In the genomic region with DNA sequence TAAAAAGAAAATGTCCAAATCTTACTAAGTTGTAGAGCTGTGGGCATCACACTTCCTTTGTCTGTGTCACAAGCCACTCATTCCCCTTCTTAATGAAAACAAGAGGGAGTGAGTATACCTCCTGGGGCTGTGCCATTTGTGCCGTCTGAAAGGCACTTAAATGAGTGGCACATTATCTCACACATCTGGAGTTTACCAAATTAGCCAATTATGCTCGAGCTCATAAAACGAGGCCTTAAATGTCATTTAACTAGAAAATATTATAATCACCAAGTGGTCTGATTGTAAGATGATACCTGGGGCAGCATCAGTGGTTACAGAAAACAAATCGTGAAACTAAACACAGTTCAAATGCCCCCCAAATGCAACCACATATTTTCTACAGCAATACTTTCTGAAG, we compare ENCODE assay signal across 12 cellular contexts.
"Had no signal": no experiment of that assay in that cellular context is flagged by ENCODE, and none has a peak within 500 bp of the region (broad histone marks: within the 10 kb centered on the region; RNA-seq: fewer than 3 reads in every experiment).

No MANE protein-coding gene starts in this region.

- H3K27ac ChIP-seq: adrenal gland, cardiac muscle cell had no signal

- H3K9me3 ChIP-seq: adrenal gland had no signal

- H3K4me3 Mint-ChIP-seq: activated CD4-positive, alpha-beta memory T cell treated with anti-CD3 and anti-CD28 coated beads for 36 hours; activated CD4-positive, alpha-beta T cell treated with anti-CD3 and anti-CD28 coated beads for 36 hours; activated CD8-positive, alpha-beta memory T cell treated with anti-CD3 and anti-CD28 coated beads, Interleukin-2, amount 10 ng/mL, durations not matched to agents 7 days and 5 days; activated naive CD4-positive, alpha-beta T cell treated with anti-CD3 and anti-CD28 coated beads, Interleukin-2, amount 50 U/mL, for 24 hours; activated T-cell treated with anti-CD3 and anti-CD28 coated beads, Interleukin-2, amount 50 U/mL, for 24 hours; neural crest cell had no signal

- H3K36me3 ChIP-seq: adrenal gland, cardiac muscle cell had no signal

- FAIRE-seq: keratinocyte had no signal

- H3K36me3 Mint-ChIP-seq: activated CD4-positive, alpha-beta memory T cell treated with anti-CD3 and anti-CD28 coated beads for 36 hours; activated CD8-positive, alpha-beta memory T cell treated with anti-CD3 and anti-CD28 coated beads, Interleukin-2, amount 10 ng/mL, durations not matched to agents 7 days and 5 days; activated naive CD4-positive, alpha-beta T cell treated with anti-CD3 and anti-CD28 coated beads, Interleukin-2, amount 50 U/mL, for 24 hours had no signal

- H3K4me1 ChIP-seq: adrenal gland had no signal

- DNase-seq: activated CD4-positive, alpha-beta memory T cell treated with anti-CD3 and anti-CD28 coated beads for 36 hours; activated CD4-positive, alpha-beta T cell treated with anti-CD3 and anti-CD28 coated beads for 36 hours; activated CD8-positive, alpha-beta memory T cell treated with anti-CD3 and anti-CD28 coated beads, Interleukin-2, amount 10 ng/mL, durations not matched to agents 7 days and 5 days; activated T-cell treated with anti-CD3 and anti-CD28 coated beads, Interleukin-2, amount 50 U/mL, for 24 hours; adrenal gland; stimulated activated CD4-positive, alpha-beta T cell treated with anti-CD3 and anti-CD28 coated beads, Interleukin-2, amount 100 ng/mL, for 24 hours had no signal

- H3K4me3 ChIP-seq: adrenal gland, cardiac muscle cell had no signal

- H3K27me3 Mint-ChIP-seq: activated CD8-positive, alpha-beta memory T cell treated with anti-CD3 and anti-CD28 coated beads, Interleukin-2, amount 10 ng/mL, durations not matched to agents 7 days and 5 days; activated T-cell treated with anti-CD3 and anti-CD28 coated beads, Interleukin-2, amount 50 U/mL, for 24 hours had no signal

- ATAC-seq: activated CD4-positive, alpha-beta T cell treated with anti-CD3 and anti-CD28 coated beads for 36 hours; activated CD8-positive, alpha-beta memory T cell treated with anti-CD3 and anti-CD28 coated beads, Interleukin-2, amount 10 ng/mL, durations not matched to agents 7 days and 5 days; left lobe of liver; sciatic nerve had no signal

- H3K9me3 Mint-ChIP-seq: activated T-cell treated with anti-CD3 and anti-CD28 coated beads, Interleukin-2, amount 50 U/mL, for 24 hours; neural crest cell had no signal

- H3K27ac Mint-ChIP-seq: activated CD4-positive, alpha-beta memory T cell treated with anti-CD3 and anti-CD28 coated beads for 36 hours; activated CD4-positive, alpha-beta T cell treated with anti-CD3 and anti-CD28 coated beads for 36 hours; activated CD8-positive, alpha-beta memory T cell treated with anti-CD3 and anti-CD28 coated beads, Interleukin-2, amount 10 ng/mL, durations not matched to agents 7 days and 5 days; activated naive CD4-positive, alpha-beta T cell treated with anti-CD3 and anti-CD28 coated beads, Interleukin-2, amount 50 U/mL, for 24 hours; activated T-cell treated with anti-CD3 and anti-CD28 coated beads, Interleukin-2, amount 50 U/mL, for 24 hours had no signal

- H3K27me3 ChIP-seq: adrenal gland had no signal

- H3K4me1 Mint-ChIP-seq: activated CD4-positive, alpha-beta T cell treated with anti-CD3 and anti-CD28 coated beads for 36 hours; activated CD8-positive, alpha-beta memory T cell treated with anti-CD3 and anti-CD28 coated beads, Interleukin-2, amount 10 ng/mL, durations not matched to agents 7 days and 5 days; activated naive CD4-positive, alpha-beta T cell treated with anti-CD3 and anti-CD28 coated beads, Interleukin-2, amount 50 U/mL, for 24 hours had no signal
